Comparison of ENCODE assay signal across 26 cellular contexts in genomic region chr3:10304905-10305304, GRCh38. TPM values are rescaled to one million over a fixed set of nuclear protein-coding genes. Genes with fewer than 3 reads are reported as not detected.
"Had no signal": no experiment of that assay in that cellular context is flagged by ENCODE, and none has a peak within 500 bp of the region (broad histone marks: within the 10 kb centered on the region; RNA-seq: fewer than 3 reads in every experiment).

No MANE protein-coding gene starts in this region.

- H3K27me3 ChIP-seq: foreskin keratinocyte, hepatocyte, left lung, neutrophil, pancreas, stomach, suprapubic skin, tibial nerve had no signal

- H3K9me3 Mint-ChIP-seq: activated naive CD4-positive, alpha-beta T cell treated with anti-CD3 and anti-CD28 coated beads for 36 hours; brain; dendritic cell treated with granulocyte-macrophage colony-stimulating factor and Interleukin-4, amounts not matched to agents 40 ng/mL and 50 ng/mL, for 4 days; immature natural killer cell; mesothelial cell of epicardium; naive thymus-derived CD8-positive, alpha-beta T cell; T-helper 1 cell treated with Interleukin-12 subunit alpha and Interleukin-12 subunit beta and Interleukin-4 antibody, amounts not matched to agents 30 μg/mL and 1 μg/mL, for 36 hours had no signal

- H3K4me3 Mint-ChIP-seq: activated naive CD4-positive, alpha-beta T cell treated with anti-CD3 and anti-CD28 coated beads for 36 hours; brain; dendritic cell treated with granulocyte-macrophage colony-stimulating factor and Interleukin-4, amounts not matched to agents 40 ng/mL and 50 ng/mL, for 4 days; immature natural killer cell; mesothelial cell of epicardium; naive thymus-derived CD8-positive, alpha-beta T cell; T-helper 1 cell treated with Interleukin-12 subunit alpha and Interleukin-12 subunit beta and Interleukin-4 antibody, amounts not matched to agents 30 μg/mL and 1 μg/mL, for 36 hours had no signal

- H3K27me3 Mint-ChIP-seq: brain; dendritic cell treated with granulocyte-macrophage colony-stimulating factor and Interleukin-4, amounts not matched to agents 40 ng/mL and 50 ng/mL, for 4 days; naive thymus-derived CD8-positive, alpha-beta T cell had no signal

- ATAC-seq: activated CD4-positive, CD25-positive, alpha-beta regulatory T cell treated with anti-CD3 and anti-CD28 coated beads, Interleukin-2, amount 50 U/mL, for 24 hours; foreskin keratinocyte; left lung; naive thymus-derived CD8-positive, alpha-beta T cell; right cardiac atrium had no signal

- DNase-seq: activated CD4-positive, alpha-beta T cell treated with anti-CD3 and anti-CD28 coated beads, Interleukin-2, amount 50 U/mL, for 1 hour; activated naive CD4-positive, alpha-beta T cell treated with anti-CD3 and anti-CD28 coated beads for 36 hours; activated T-cell treated with anti-CD3 and anti-CD28 coated beads, Interleukin-2, amount 50 U/mL, for 1 hour; aorta; effector CD4-positive, alpha-beta T cell; foreskin keratinocyte; glutamatergic neuron; immature natural killer cell; kidney glomerular epithelial cell; left lung; naive thymus-derived CD8-positive, alpha-beta T cell; pancreas; right cardiac atrium; stimulated activated CD4-positive, alpha-beta T cell treated with anti-CD3 and anti-CD28 coated beads, Interleukin-4, amount 100 ng/mL, for 24 hours; stomach had no signal

- H3K4me1 Mint-ChIP-seq: brain had no signal

- H3K27ac ChIP-seq: foreskin keratinocyte, hepatocyte, left lung, neutrophil, pancreas, stomach, suprapubic skin, tibial nerve had no signal

- H3K4me3 ChIP-seq: hepatocyte, left lung, lung, pancreas, stomach, suprapubic skin, tibial nerve had no signal

- H3K9me3 ChIP-seq: left lung, neutrophil, pancreas, stomach, suprapubic skin, tibial nerve had no signal

- H3K27ac Mint-ChIP-seq: brain; dendritic cell treated with granulocyte-macrophage colony-stimulating factor and Interleukin-4, amounts not matched to agents 40 ng/mL and 50 ng/mL, for 4 days; mesothelial cell of epicardium; T-helper 1 cell treated with Interleukin-12 subunit alpha and Interleukin-12 subunit beta and Interleukin-4 antibody, amounts not matched to agents 30 μg/mL and 1 μg/mL, for 36 hours had no signal

- H3K4me1 ChIP-seq: foreskin keratinocyte, pancreas, stomach, suprapubic skin, tibial nerve had no signal

RNA-seq across cellular contexts. Expression of gene GHRL, which starts 12.2 kb away (rescaled TPM):
- total RNA-seq: activated naive CD4-positive, alpha-beta T cell treated with anti-CD3 and anti-CD28 coated beads for 36 hours; foreskin keratinocyte; pulmonary artery endothelial cell; right cardiac atrium had no signal
- polyA plus RNA-seq: foreskin keratinocyte had no signal
